Comparison of ENCODE assay signal across 23 cellular contexts in the genomic region with DNA sequence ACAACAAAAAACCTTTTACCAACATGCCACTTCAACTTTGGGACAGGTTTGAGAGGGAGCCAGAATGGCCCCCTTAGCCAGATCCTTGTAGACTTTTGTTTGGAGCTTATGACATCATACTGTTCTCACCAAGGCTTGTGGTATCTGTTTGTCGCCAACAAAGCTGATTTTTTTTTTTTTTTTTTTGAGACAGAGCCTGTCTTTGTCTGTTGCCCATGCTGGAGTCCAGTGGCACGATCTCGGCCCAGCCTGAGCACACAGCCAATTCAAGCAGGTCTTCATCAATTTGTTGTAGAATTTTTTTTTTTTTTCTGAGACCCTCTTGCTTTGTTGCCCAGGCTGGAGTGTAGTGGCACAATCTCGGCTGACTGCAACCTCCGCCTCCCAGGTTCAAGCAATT. TPM values are rescaled to one million over a fixed set of nuclear protein-coding genes. Genes with fewer than 3 reads are reported as not detected.
DNase-seq lines count a peak whose midpoint lies in the region; ATAC-seq lines count a peak whose summit lies in the region.
"Had no signal": no experiment of that assay in that cellular context is flagged by ENCODE, and none has a peak within 500 bp of the region (broad histone marks: within the 10 kb centered on the region; RNA-seq: fewer than 3 reads in every experiment).

No MANE protein-coding gene starts in this region.

- in situ Hi-C loops in SK-MEL-5 (cut with HindIII; ENCODE audit: low pct_unique_long_range_greater_than_20kb, low sequenced_read_pairs) = no loop called here

- peak overlapping the region; percentile 68 for H3K27ac ChIP-seq in layer of hippocampus (ENCODE audit: low read depth, low read length)
- H3K27ac ChIP-seq: BLaER1 treated with 17β-estradiol and CSF1 and Interleukin-3, amounts not matched to agents 10 nM and 100 nM; SK-N-MC had no signal

- peak; percentile 28 for DNase-seq in SK-MEL-5 (ENCODE audit: low read depth, low spot score)
- peak; percentile 15 for DNase-seq in foreskin melanocyte
- peak; percentile 84 for DNase-seq in superior temporal gyrus (ENCODE audit: extremely low spot score)
- no peak for DNase-seq in stimulated activated CD4-positive, alpha-beta T cell treated with anti-CD3 and anti-CD28 coated beads, Interleukin-4, amount 100 ng/mL, for 24 hours
- DNase-seq: CD4-positive, alpha-beta memory T cell; COR-L47; DMS53; GOT3; KBM-7; MV-4-11; NCI-H1105 treated with DMSO at 0.1 percent for 48 hours; NCI-H146; NCI-H1930; NCI-H446 treated with DMSO at 0.1 percent for 48 hours; NCI-H526 treated with DMSO at 0.1 percent for 48 hours; Right ventricle myocardium superior; RPMI8226 had no signal

- ATAC-seq in GM18909 (IDR thresholded peaks at IDR 0.05; ENCODE audit: poor library complexity, unreplicated experiment) = no peak
- ATAC-seq in HG03565 (IDR thresholded peaks at IDR 0.05; ENCODE audit: unreplicated experiment) = no peak

- H3K27me3 ChIP-seq in layer of hippocampus (ENCODE audit: control insufficient read depth, insufficient read depth, low read length) = no peaks in the 10 kb centered on the region
- H3K27me3 ChIP-seq: BLaER1 treated with 17β-estradiol and CSF1 and Interleukin-3, amounts not matched to agents 10 nM and 100 nM had no signal

RNA-seq across cellular contexts. Expression of a gene that starts 26.4 kb away (rescaled TPM):
- total RNA-seq in SK-MEL-5 (2014; rRNA removed; shearing (Covaris generic)) = 0.37 and 0.67 TPM in 2 replicates
- 2.4 and 4.7 TPM in 2 replicates for polyA plus RNA-seq in SK-MEL-5 (2015; cell fraction: cytosol; rRNA removed)
- polyA plus RNA-seq in SK-MEL-5 (2015; cell fraction: nucleus; rRNA removed) = 5.2 and 11.2 TPM in 2 replicates
- total RNA-seq: MCF 10A had no signal

RNA-seq across cellular contexts. Expression of a gene that starts 55.8 kb away (rescaled TPM):
- total RNA-seq in SK-MEL-5 (2014; rRNA removed; shearing (Covaris generic)) = 25.4 and 30.5 TPM in 2 replicates
- 18.9 and 25.3 TPM in 2 replicates for polyA plus RNA-seq in SK-MEL-5 (2015; cell fraction: cytosol; rRNA removed)
- 4.0 and 12.7 TPM in 2 replicates for polyA plus RNA-seq in SK-MEL-5 (2015; cell fraction: nucleus; rRNA removed)
